In the genomic region with DNA sequence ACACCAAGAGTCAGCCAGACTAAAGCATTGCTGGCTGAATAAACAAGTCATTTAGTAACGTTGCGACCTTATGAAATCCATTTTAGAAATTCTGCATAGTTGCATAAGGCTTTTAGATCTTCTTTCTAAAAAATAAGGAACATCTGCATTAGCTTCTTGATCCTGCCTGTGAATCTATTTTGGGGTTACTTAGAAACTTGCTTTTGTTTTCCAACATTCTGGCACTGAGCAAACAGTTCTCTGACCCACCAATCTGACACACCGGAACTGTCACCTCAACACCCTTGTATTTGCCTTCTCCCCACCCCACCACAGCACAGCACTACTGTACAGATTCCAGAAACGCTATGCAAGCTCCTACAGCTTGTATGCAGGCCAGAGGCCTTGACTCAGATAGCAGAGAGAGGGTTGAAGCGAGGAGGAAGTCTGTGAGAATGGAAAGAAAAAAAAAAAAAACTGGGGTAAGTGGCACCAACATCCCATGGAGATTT, we compare ENCODE assay signal across 1 cellular context.
TF ChIP-seq lines count a peak whose summit lies in the region.

No MANE protein-coding gene starts in this region.

TF ChIP-seq in HepG2, 621 proteins besides CTCF, POLR2A, EP300 and RAD21 (continued from another document and continues in another):
- TF ChIP-seq, protein P1, sequence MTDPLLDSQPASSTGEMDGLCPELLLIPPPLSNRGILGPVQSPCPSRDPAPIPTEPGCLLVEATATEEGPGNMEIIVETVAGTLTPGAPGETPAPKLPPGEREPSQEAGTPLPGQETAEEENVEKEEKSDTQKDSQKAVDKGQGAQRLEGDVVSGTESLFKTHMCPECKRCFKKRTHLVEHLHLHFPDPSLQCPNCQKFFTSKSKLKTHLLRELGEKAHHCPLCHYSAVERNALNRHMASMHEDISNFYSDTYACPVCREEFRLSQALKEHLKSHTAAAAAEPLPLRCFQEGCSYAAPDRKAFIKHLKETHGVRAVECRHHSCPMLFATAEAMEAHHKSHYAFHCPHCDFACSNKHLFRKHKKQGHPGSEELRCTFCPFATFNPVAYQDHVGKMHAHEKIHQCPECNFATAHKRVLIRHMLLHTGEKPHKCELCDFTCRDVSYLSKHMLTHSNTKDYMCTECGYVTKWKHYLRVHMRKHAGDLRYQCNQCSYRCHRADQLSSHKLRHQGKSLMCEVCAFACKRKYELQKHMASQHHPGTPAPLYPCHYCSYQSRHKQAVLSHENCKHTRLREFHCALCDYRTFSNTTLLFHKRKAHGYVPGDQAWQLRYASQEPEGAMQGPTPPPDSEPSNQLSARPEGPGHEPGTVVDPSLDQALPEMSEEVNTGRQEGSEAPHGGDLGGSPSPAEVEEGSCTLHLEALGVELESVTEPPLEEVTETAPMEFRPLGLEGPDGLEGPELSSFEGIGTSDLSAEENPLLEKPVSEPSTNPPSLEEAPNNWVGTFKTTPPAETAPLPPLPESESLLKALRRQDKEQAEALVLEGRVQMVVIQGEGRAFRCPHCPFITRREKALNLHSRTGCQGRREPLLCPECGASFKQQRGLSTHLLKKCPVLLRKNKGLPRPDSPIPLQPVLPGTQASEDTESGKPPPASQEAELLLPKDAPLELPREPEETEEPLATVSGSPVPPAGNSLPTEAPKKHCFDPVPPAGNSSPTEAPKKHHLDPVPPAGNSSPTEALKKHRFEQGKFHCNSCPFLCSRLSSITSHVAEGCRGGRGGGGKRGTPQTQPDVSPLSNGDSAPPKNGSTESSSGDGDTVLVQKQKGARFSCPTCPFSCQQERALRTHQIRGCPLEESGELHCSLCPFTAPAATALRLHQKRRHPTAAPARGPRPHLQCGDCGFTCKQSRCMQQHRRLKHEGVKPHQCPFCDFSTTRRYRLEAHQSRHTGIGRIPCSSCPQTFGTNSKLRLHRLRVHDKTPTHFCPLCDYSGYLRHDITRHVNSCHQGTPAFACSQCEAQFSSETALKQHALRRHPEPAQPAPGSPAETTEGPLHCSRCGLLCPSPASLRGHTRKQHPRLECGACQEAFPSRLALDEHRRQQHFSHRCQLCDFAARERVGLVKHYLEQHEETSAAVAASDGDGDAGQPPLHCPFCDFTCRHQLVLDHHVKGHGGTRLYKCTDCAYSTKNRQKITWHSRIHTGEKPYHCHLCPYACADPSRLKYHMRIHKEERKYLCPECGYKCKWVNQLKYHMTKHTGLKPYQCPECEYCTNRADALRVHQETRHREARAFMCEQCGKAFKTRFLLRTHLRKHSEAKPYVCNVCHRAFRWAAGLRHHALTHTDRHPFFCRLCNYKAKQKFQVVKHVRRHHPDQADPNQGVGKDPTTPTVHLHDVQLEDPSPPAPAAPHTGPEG (CRISPR knock-in tag; IDR thresholded peaks at IDR 0.05): no peak
- TF ChIP-seq ZNF143 (CRISPR knock-in tag; IDR thresholded peaks at IDR 0.05): no peak
- TF ChIP-seq, protein P2, sequence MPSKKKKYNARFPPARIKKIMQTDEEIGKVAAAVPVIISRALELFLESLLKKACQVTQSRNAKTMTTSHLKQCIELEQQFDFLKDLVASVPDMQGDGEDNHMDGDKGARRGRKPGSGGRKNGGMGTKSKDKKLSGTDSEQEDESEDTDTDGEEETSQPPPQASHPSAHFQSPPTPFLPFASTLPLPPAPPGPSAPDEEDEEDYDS (CRISPR knock-in tag; IDR thresholded peaks at IDR 0.05): peak; percentile 55; the same call in 1 of the 2 replicates
- no peak for TF ChIP-seq MTA3 (CRISPR knock-in tag; IDR thresholded peaks at IDR 0.05)
- TF ChIP-seq THYN1 (CRISPR knock-in tag; IDR thresholded peaks at IDR 0.05; ENCODE audit: borderline replicate concordance, low read depth): no peak
- TF ChIP-seq, protein P3, sequence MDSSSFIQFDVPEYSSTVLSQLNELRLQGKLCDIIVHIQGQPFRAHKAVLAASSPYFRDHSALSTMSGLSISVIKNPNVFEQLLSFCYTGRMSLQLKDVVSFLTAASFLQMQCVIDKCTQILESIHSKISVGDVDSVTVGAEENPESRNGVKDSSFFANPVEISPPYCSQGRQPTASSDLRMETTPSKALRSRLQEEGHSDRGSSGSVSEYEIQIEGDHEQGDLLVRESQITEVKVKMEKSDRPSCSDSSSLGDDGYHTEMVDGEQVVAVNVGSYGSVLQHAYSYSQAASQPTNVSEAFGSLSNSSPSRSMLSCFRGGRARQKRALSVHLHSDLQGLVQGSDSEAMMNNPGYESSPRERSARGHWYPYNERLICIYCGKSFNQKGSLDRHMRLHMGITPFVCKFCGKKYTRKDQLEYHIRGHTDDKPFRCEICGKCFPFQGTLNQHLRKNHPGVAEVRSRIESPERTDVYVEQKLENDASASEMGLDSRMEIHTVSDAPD (CRISPR knock-in tag; IDR thresholded peaks at IDR 0.05): peak; percentile 91
- TF ChIP-seq, protein P4, sequence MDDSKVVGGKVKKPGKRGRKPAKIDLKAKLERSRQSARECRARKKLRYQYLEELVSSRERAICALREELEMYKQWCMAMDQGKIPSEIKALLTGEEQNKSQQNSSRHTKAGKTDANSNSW (CRISPR knock-in tag; IDR thresholded peaks at IDR 0.05; ENCODE audit: borderline replicate concordance): no peak
- TF ChIP-seq SIN3A (IDR thresholded peaks at IDR 0.05; ENCODE audit: borderline replicate concordance, low read depth, low read length): no peak
- TF ChIP-seq ZSCAN29 (CRISPR knock-in tag; conservative IDR thresholded peaks at IDR 0.05): peak; percentile 81; the same call in 1 of the 2 replicates
- TF ChIP-seq, protein P5, sequence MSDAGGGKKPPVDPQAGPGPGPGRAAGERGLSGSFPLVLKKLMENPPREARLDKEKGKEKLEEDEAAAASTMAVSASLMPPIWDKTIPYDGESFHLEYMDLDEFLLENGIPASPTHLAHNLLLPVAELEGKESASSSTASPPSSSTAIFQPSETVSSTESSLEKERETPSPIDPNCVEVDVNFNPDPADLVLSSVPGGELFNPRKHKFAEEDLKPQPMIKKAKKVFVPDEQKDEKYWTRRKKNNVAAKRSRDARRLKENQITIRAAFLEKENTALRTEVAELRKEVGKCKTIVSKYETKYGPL (CRISPR knock-in tag; IDR thresholded peaks at IDR 0.05): no peak
- TF ChIP-seq, protein P6, sequence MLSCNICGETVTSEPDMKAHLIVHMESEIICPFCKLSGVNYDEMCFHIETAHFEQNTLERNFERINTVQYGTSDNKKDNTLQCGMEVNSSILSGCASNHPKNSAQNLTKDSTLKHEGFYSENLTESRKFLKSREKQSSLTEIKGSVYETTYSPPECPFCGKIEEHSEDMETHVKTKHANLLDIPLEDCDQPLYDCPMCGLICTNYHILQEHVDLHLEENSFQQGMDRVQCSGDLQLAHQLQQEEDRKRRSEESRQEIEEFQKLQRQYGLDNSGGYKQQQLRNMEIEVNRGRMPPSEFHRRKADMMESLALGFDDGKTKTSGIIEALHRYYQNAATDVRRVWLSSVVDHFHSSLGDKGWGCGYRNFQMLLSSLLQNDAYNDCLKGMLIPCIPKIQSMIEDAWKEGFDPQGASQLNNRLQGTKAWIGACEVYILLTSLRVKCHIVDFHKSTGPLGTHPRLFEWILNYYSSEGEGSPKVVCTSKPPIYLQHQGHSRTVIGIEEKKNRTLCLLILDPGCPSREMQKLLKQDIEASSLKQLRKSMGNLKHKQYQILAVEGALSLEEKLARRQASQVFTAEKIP (CRISPR knock-in tag; IDR thresholded peaks at IDR 0.05; ENCODE audit: borderline replicate concordance): no peak
- no peak for TF ChIP-seq CHD2 (IDR thresholded peaks at IDR 0.05; ENCODE audit: low read depth, low read length)
- TF ChIP-seq CREB1 (IDR thresholded peaks at IDR 0.05): no peak
- peak; percentile 77 for TF ChIP-seq CREB1 (CRISPR knock-in tag; IDR thresholded peaks at IDR 0.05)
- no peak for TF ChIP-seq TAF15 (IDR thresholded peaks at IDR 0.05; ENCODE audit: low read depth, low read length, poor library complexity, severe bottlenecking)
- TF ChIP-seq MTF1 (CRISPR knock-in tag; IDR thresholded peaks at IDR 0.05): no peak
- 0 out of 2 replicates have a peak, but pooled peaks have one; percentile 15 for TF ChIP-seq BCL6 (CRISPR knock-in tag; IDR thresholded peaks at IDR 0.05)
- TF ChIP-seq, protein P7, sequence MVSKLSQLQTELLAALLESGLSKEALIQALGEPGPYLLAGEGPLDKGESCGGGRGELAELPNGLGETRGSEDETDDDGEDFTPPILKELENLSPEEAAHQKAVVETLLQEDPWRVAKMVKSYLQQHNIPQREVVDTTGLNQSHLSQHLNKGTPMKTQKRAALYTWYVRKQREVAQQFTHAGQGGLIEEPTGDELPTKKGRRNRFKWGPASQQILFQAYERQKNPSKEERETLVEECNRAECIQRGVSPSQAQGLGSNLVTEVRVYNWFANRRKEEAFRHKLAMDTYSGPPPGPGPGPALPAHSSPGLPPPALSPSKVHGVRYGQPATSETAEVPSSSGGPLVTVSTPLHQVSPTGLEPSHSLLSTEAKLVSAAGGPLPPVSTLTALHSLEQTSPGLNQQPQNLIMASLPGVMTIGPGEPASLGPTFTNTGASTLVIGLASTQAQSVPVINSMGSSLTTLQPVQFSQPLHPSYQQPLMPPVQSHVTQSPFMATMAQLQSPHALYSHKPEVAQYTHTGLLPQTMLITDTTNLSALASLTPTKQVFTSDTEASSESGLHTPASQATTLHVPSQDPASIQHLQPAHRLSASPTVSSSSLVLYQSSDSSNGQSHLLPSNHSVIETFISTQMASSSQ (IDR thresholded peaks at IDR 0.05; ENCODE audit: low read depth): peak; percentile 39; the same call in 1 of the 2 replicates
- TF ChIP-seq, protein P7 (CRISPR knock-in tag; IDR thresholded peaks at IDR 0.05; ENCODE audit: borderline replicate concordance): no peak
- TF ChIP-seq ZNF816 (CRISPR knock-in tag; IDR thresholded peaks at IDR 0.05; ENCODE audit: borderline replicate concordance): no peak
- TF ChIP-seq, protein P8, sequence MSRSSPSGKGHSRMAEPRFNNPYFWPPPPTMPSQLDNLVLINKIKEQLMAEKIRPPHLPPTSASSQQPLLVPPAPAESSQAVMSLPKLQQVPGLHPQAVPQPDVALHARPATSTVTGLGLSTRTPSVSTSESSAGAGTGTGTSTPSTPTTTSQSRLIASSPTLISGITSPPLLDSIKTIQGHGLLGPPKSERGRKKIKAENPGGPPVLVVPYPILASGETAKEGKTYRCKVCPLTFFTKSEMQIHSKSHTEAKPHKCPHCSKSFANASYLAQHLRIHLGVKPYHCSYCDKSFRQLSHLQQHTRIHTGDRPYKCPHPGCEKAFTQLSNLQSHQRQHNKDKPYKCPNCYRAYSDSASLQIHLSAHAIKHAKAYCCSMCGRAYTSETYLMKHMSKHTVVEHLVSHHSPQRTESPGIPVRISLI (CRISPR knock-in tag; IDR thresholded peaks at IDR 0.05; ENCODE audit: borderline replicate concordance): peak; percentile 88; the same call in 1 of the 2 replicates
- TF ChIP-seq POLR2AphosphoS2 (IDR thresholded peaks at IDR 0.05; ENCODE audit: low read depth, low read length): no peak
- no peak for TF ChIP-seq PCBP1 (IDR thresholded peaks at IDR 0.05; ENCODE audit: borderline replicate concordance, low read depth, low read length)
- TF ChIP-seq TEAD2 (CRISPR knock-in tag; IDR thresholded peaks at IDR 0.05): no peak
- TF ChIP-seq, protein P9, sequence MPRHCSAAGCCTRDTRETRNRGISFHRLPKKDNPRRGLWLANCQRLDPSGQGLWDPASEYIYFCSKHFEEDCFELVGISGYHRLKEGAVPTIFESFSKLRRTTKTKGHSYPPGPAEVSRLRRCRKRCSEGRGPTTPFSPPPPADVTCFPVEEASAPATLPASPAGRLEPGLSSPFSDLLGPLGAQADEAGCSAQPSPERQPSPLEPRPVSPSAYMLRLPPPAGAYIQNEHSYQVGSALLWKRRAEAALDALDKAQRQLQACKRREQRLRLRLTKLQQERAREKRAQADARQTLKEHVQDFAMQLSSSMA (CRISPR knock-in tag; IDR thresholded peaks at IDR 0.05): no peak
- TF ChIP-seq CCAR2 (optimal IDR thresholded peaks at IDR 0.05; ENCODE audit: low read depth, low read length): no peak
- no peak for TF ChIP-seq AGO2 (optimal IDR thresholded peaks at IDR 0.05; ENCODE audit: low read depth, low read length)
- TF ChIP-seq KAT2B (IDR thresholded peaks at IDR 0.05; ENCODE audit: borderline replicate concordance, low read depth, low read length): no peak
- TF ChIP-seq TBX2 (CRISPR knock-in tag; IDR thresholded peaks at IDR 0.05; ENCODE audit: borderline replicate concordance): peak; percentile 100
- peak; percentile 65 for TF ChIP-seq ASH2L (IDR thresholded peaks at IDR 0.05; ENCODE audit: insufficient read length, low read depth, low read length)
- TF ChIP-seq ZIK1 (CRISPR knock-in tag; IDR thresholded peaks at IDR 0.05; ENCODE audit: borderline replicate concordance, low read depth): no peak
- no peak for TF ChIP-seq ZEB1 (IDR thresholded peaks at IDR 0.05; ENCODE audit: insufficient replicate concordance, low read depth)
- peak; percentile 28; the same call in 1 of the 2 replicates for TF ChIP-seq SMC3 (IDR thresholded peaks at IDR 0.05; ENCODE audit: low read length)
- peak; percentile 92; the same call in 1 of the 2 replicates for TF ChIP-seq TARDBP (CRISPR knock-in tag; IDR thresholded peaks at IDR 0.05)
- TF ChIP-seq, protein P10, sequence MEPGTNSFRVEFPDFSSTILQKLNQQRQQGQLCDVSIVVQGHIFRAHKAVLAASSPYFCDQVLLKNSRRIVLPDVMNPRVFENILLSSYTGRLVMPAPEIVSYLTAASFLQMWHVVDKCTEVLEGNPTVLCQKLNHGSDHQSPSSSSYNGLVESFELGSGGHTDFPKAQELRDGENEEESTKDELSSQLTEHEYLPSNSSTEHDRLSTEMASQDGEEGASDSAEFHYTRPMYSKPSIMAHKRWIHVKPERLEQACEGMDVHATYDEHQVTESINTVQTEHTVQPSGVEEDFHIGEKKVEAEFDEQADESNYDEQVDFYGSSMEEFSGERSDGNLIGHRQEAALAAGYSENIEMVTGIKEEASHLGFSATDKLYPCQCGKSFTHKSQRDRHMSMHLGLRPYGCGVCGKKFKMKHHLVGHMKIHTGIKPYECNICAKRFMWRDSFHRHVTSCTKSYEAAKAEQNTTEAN (CRISPR knock-in tag; conservative IDR thresholded peaks at IDR 0.05): no peak
- no peak for TF ChIP-seq TGIF2 (CRISPR knock-in tag; IDR thresholded peaks at IDR 0.05)
- TF ChIP-seq ZBTB42 (CRISPR knock-in tag; IDR thresholded peaks at IDR 0.05): no peak
- TF ChIP-seq ZNF430 (CRISPR knock-in tag; IDR thresholded peaks at IDR 0.05): no peak
- TF ChIP-seq ZBTB7A (CRISPR knock-in tag; IDR thresholded peaks at IDR 0.05): no peak
- TF ChIP-seq, protein P11, sequence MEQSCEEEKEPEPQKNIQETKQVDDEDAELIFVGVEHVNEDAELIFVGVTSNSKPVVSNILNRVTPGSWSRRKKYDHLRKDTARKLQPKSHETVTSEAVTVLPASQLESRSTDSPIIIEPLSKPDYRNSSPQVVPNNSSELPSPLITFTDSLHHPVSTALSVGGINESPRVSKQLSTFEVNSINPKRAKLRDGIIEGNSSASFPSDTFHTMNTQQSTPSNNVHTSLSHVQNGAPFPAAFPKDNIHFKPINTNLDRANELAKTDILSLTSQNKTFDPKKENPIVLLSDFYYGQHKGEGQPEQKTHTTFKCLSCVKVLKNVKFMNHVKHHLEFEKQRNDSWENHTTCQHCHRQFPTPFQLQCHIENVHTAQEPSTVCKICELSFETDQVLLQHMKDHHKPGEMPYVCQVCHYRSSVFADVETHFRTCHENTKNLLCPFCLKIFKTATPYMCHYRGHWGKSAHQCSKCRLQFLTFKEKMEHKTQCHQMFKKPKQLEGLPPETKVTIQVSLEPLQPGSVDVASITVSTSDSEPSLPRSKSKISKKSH (CRISPR knock-in tag; IDR thresholded peaks at IDR 0.05; ENCODE audit: borderline replicate concordance): no peak
